26 cellular contexts compared by ENCODE assay signal in genomic region chr15:35067501-35068347, GRCh38. TPM values are rescaled to one million over a fixed set of nuclear protein-coding genes. Genes with fewer than 3 reads are reported as not detected.
DNase-seq lines count a peak whose midpoint lies in the region; ATAC-seq and TF ChIP-seq lines count a peak whose summit lies in the region.
"Had no signal": no experiment of that assay in that cellular context is flagged by ENCODE, and none has a peak within 500 bp of the region (broad histone marks: within the 10 kb centered on the region; RNA-seq: fewer than 3 reads in every experiment).

No MANE protein-coding gene starts in this region.

- H3K4me2 ChIP-seq in smooth muscle cell, result peak overlapping the region; percentile 80

- peak overlapping the region; percentile 58 for H3K9ac ChIP-seq in adipocyte (ENCODE audit: low read length)
- H3K9ac ChIP-seq in smooth muscle cell (ENCODE audit: low read depth), result no peak overlapping the region

- H3K27ac ChIP-seq in smooth muscle cell (ENCODE audit: low read depth) (peak overlapping the region; percentile 59), testis (no peak overlapping the region)
- H3K27ac ChIP-seq: epithelial cell of prostate, tibial artery, WERI-Rb-1 had no signal

- H3K4me3 Mint-ChIP-seq in T-helper 2 cell treated with Interferon-gamma antibody and Interleukin-4, amounts not matched to agents 5 μg/mL and 100 μg/mL, for 36 hours, result no peak overlapping the region
- H3K4me3 Mint-ChIP-seq: activated naive CD8-positive, alpha-beta T cell treated with anti-CD3 and anti-CD28 coated beads, Interleukin-2, amount 50 U/mL, for 24 hours; CD4-positive, CD25-positive, alpha-beta regulatory T cell had no signal

- no peak for ATAC-seq in HG02759 (IDR thresholded peaks at IDR 0.05; ENCODE audit: unreplicated experiment)
- ATAC-seq: activated naive CD8-positive, alpha-beta T cell treated with anti-CD3 and anti-CD28 coated beads, Interleukin-2, amount 50 U/mL, for 24 hours; HCT116; HepG2; left colon; stimulated activated naive CD8-positive, alpha-beta T cell treated with anti-CD3 and anti-CD28 coated beads, Interleukin-15, Interleukin-2, amounts not matched to agents 100 U/mL and 50 U/mL, for 24 hours had no signal

- H3K27me3 ChIP-seq in adipocyte (replicated peaks; ENCODE audit: control insufficient read depth, insufficient read depth, low read length), result no peaks in the 10 kb centered on the region
- no peaks in the 10 kb centered on the region for H3K27me3 ChIP-seq in smooth muscle cell (ENCODE audit: low read depth)
- H3K27me3 ChIP-seq in testis, result no peaks in the 10 kb centered on the region
- H3K27me3 ChIP-seq: tibial artery had no signal

- intact Hi-C loops in testis (cut with DNase I; ENCODE audit: low total_unique reads), result no loop called here

- peak; percentile 31 for DNase-seq in GM12865 (ENCODE audit: low read depth)
- DNase-seq in adipocyte (ENCODE audit: low read depth), result peak; percentile 23
- peak; percentile 10 for DNase-seq in fibroblast of the aortic adventitia (ENCODE audit: low read depth)
- no peak for DNase-seq in smooth muscle cell (lab: John Stamatoyannopoulos, UW; ENCODE audit: unreplicated experiment)
- DNase-seq in T-helper 2 cell treated with Interferon-gamma antibody and Interleukin-4, amounts not matched to agents 5 μg/mL and 100 μg/mL, for 36 hours (ENCODE audit: low spot score), result no peak
- DNase-seq in testis, result no peak
- DNase-seq in NCI-H2196 (lab: John Stamatoyannopoulos, UW; ENCODE audit: unreplicated experiment), result no peak
- DNase-seq: activated effector memory CD4-positive, alpha-beta T cell treated with Interleukin-2 at 50 U/mL for 16 hours; activated naive CD8-positive, alpha-beta T cell treated with anti-CD3 and anti-CD28 coated beads, Interleukin-2, amount 50 U/mL, for 24 hours; CD4-positive, CD25-positive, alpha-beta regulatory T cell; DMS153; left colon; midbrain; NCI-H82; stimulated activated naive CD8-positive, alpha-beta T cell treated with anti-CD3 and anti-CD28 coated beads, Interleukin-15, Interleukin-2, amounts not matched to agents 100 U/mL and 50 U/mL, for 24 hours; T-helper 1 cell; tibial artery; WERI-Rb-1 had no signal

- H3K9me3 ChIP-seq in adipocyte (ENCODE audit: control insufficient read depth, low read length), result no peaks in the 10 kb centered on the region
- H3K9me3 ChIP-seq in smooth muscle cell (replicated peaks; ENCODE audit: low read depth), result no peaks in the 10 kb centered on the region
- H3K9me3 ChIP-seq in testis, result no peaks in the 10 kb centered on the region
- H3K9me3 ChIP-seq: tibial artery had no signal

- H3K36me3 Mint-ChIP-seq in T-helper 2 cell treated with Interferon-gamma antibody and Interleukin-4, amounts not matched to agents 5 μg/mL and 100 μg/mL, for 36 hours (ENCODE audit: low read depth), result no peaks in the 10 kb centered on the region
- H3K36me3 Mint-ChIP-seq: CD4-positive, CD25-positive, alpha-beta regulatory T cell had no signal

- no peaks in the 10 kb centered on the region for H4K20me1 ChIP-seq in smooth muscle cell (ENCODE audit: low read depth)

- H2AFZ ChIP-seq in smooth muscle cell (ENCODE audit: low read depth), result peak overlapping the region; percentile 77

- H3K4me1 ChIP-seq in adipocyte (ENCODE audit: control insufficient read depth, insufficient read depth, low read length) (peaks cover 16% of the 10 kb centered on the region), smooth muscle cell (ENCODE audit: low read depth) (peaks cover 2% of the 10 kb centered on the region), testis (no peaks in the 10 kb centered on the region)
- H3K4me1 ChIP-seq: tibial artery had no signal

- no peaks in the 10 kb centered on the region for H3K4me1 Mint-ChIP-seq in T-helper 2 cell treated with Interferon-gamma antibody and Interleukin-4, amounts not matched to agents 5 μg/mL and 100 μg/mL, for 36 hours (ENCODE audit: low read depth)
- H3K4me1 Mint-ChIP-seq: activated naive CD8-positive, alpha-beta T cell treated with anti-CD3 and anti-CD28 coated beads, Interleukin-2, amount 50 U/mL, for 24 hours; CD4-positive, CD25-positive, alpha-beta regulatory T cell had no signal

- TF ChIP-seq CTCF in GM12865 (IDR thresholded peaks at IDR 0.05; ENCODE audit: insufficient read depth, low read depth, low read length, missing control alignments) (no peak), fibroblast of the aortic adventitia (IDR thresholded peaks at IDR 0.05; ENCODE audit: insufficient read depth, low read length) (no peak), smooth muscle cell (IDR thresholded peaks at IDR 0.05; ENCODE audit: borderline replicate concordance, insufficient read depth, poor library complexity, severe bottlenecking) (no peak), testis (IDR thresholded peaks at IDR 0.05) (no peak)

- H3K9me3 Mint-ChIP-seq in T-helper 2 cell treated with Interferon-gamma antibody and Interleukin-4, amounts not matched to agents 5 μg/mL and 100 μg/mL, for 36 hours, result no peaks in the 10 kb centered on the region
- H3K9me3 Mint-ChIP-seq: activated naive CD8-positive, alpha-beta T cell treated with anti-CD3 and anti-CD28 coated beads, Interleukin-2, amount 50 U/mL, for 24 hours had no signal

- H3K79me2 ChIP-seq in smooth muscle cell (ENCODE audit: low read depth), result no peaks in the 10 kb centered on the region

- no peaks in the 10 kb centered on the region for H3K27me3 Mint-ChIP-seq in T-helper 2 cell treated with Interferon-gamma antibody and Interleukin-4, amounts not matched to agents 5 μg/mL and 100 μg/mL, for 36 hours (ENCODE audit: low read depth)

- H3K4me3 ChIP-seq in GM12865 (ENCODE audit: low read depth, low read length), result no peak overlapping the region; the same call in 1 of the 2 replicates
- H3K4me3 ChIP-seq in adipocyte (ENCODE audit: low read length), result peak overlapping the region; percentile 43
- H3K4me3 ChIP-seq in fibroblast of the aortic adventitia (ENCODE audit: low read depth, low read length), result no peak overlapping the region
- H3K4me3 ChIP-seq in smooth muscle cell, result peak overlapping the region; percentile 36
- no peak overlapping the region for H3K4me3 ChIP-seq in testis
- H3K4me3 ChIP-seq: tibial artery had no signal

- H3K27ac Mint-ChIP-seq in T-helper 2 cell treated with Interferon-gamma antibody and Interleukin-4, amounts not matched to agents 5 μg/mL and 100 μg/mL, for 36 hours, result no peak overlapping the region
- H3K27ac Mint-ChIP-seq: activated naive CD8-positive, alpha-beta T cell treated with anti-CD3 and anti-CD28 coated beads, Interleukin-2, amount 50 U/mL, for 24 hours; CD4-positive, CD25-positive, alpha-beta regulatory T cell; progenitor cell of endocrine pancreas had no signal

- WGBS in smooth muscle cell (ENCODE audit: low lambda C conversion rate), result 39% methylated on average over 10 of the region's 10 CpGs
- 55 to 57% methylated on average over 10 of the region's 10 CpGs for WGBS in testis, 2 donors

- H3F3A ChIP-seq in smooth muscle cell (ENCODE audit: low read depth), result peaks cover 3% of the 10 kb centered on the region

- no peak for TF ChIP-seq POLR2A in testis (IDR thresholded peaks at IDR 0.05)

- H3K36me3 ChIP-seq in adipocyte (ENCODE audit: control insufficient read depth, insufficient read depth, low read length, severe bottlenecking), result no peaks in the 10 kb centered on the region
- H3K36me3 ChIP-seq in smooth muscle cell (ENCODE audit: low read depth), result no peaks in the 10 kb centered on the region
- H3K36me3 ChIP-seq in testis (ENCODE audit: low read depth, missing control alignments), result no peaks in the 10 kb centered on the region
- H3K36me3 ChIP-seq: tibial artery, WERI-Rb-1 had no signal

RNA-seq across cellular contexts. Expression of gene NANOGP8, which starts 17.4 kb away (rescaled TPM):
- total RNA-seq in fibroblast of the aortic adventitia (ENCODE audit: low replicate concordance), result 0.81 TPM in 1 of 2 replicates, not detected in the other
- total RNA-seq in smooth muscle cell, result not detected in 2 replicates
- polyA plus RNA-seq in smooth muscle cell, result not detected in 2 replicates
- 1 to 10 TPM; 6.0 to 9.6 TPM for total RNA-seq in testis
- 1.1 TPM for polyA plus RNA-seq in testis (ENCODE audit: insufficient read depth, low read depth, low replicate concordance)
- total RNA-seq: CD4-positive, CD25-positive, alpha-beta regulatory T cell; dermis microvascular lymphatic vessel endothelial cell; M059J had no signal
- polyA plus RNA-seq: CD4-positive, CD25-positive, alpha-beta regulatory T cell; HepG2; neural cell had no signal

Comparison
In these comparisons a context has a peak if more than half of its experiments do, and no peak if none do; other contexts are left out.
1. DNase-seq: peak in GM12865 (single experiment), adipocyte (single experiment) and fibroblast of the aortic adventitia (single experiment); none in smooth muscle cell (single experiment), T-helper 2 cell treated with Interferon-gamma antibody and Interleukin-4, amounts not matched to agents 5 μg/mL and 100 μg/mL, for 36 hours (single experiment), testis (single experiment) and NCI-H2196 (single experiment).
2. H3K4me3 ChIP-seq: peak in adipocyte (single experiment) and smooth muscle cell (single experiment); none in GM12865 (single experiment), fibroblast of the aortic adventitia (single experiment) and testis (0 of 2).